Comparison of ENCODE assay signal across 34 cellular contexts in genomic region chr19:33227870-33228599, GRCh38. TPM values are rescaled to one million over a fixed set of nuclear protein-coding genes. Genes with fewer than 3 reads are reported as not detected.
"Had no signal": no experiment of that assay in that cellular context is flagged by ENCODE, and none has a peak within 500 bp of the region (broad histone marks: within the 10 kb centered on the region; RNA-seq: fewer than 3 reads in every experiment).

No MANE protein-coding gene starts in this region.

- H3K36me3 ChIP-seq: ascending aorta, cardiac muscle cell, Peyer's patch had no signal

- H3K4me3 ChIP-seq: ascending aorta, cardiac muscle cell, Peyer's patch had no signal

- H3K4me3 Mint-ChIP-seq: activated CD4-positive, alpha-beta T cell treated with anti-CD3 and anti-CD28 coated beads, Interleukin-2, amount 10 ng/mL, durations not matched to agents 7 days and 5 days; activated CD8-positive, alpha-beta T cell treated with anti-CD3 and anti-CD28 coated beads, Interleukin-2, amount 10 ng/mL, durations not matched to agents 7 days and 5 days; activated naive CD4-positive, alpha-beta T cell treated with anti-CD3 and anti-CD28 coated beads, Interleukin-2, amount 50 U/mL, for 24 hours; activated naive CD8-positive, alpha-beta T cell treated with anti-CD3 and anti-CD28 coated beads, Interleukin-2, amount 10 ng/mL, durations not matched to agents 7 days and 5 days; central memory CD8-positive, alpha-beta T cell had no signal

- H3K27ac ChIP-seq: ascending aorta, cardiac muscle cell, Peyer's patch, VCaP had no signal

- ATAC-seq: activated CD8-positive, alpha-beta T cell treated with anti-CD3 and anti-CD28 coated beads, Interleukin-2, amount 10 ng/mL, durations not matched to agents 7 days and 5 days; PC-3; SK-N-SH treated with all-trans-retinoic acid at 6 μM for 48 hours had no signal

- H3K27ac Mint-ChIP-seq: activated CD4-positive, alpha-beta T cell treated with anti-CD3 and anti-CD28 coated beads, Interleukin-2, amount 10 ng/mL, durations not matched to agents 7 days and 5 days; activated CD8-positive, alpha-beta T cell treated with anti-CD3 and anti-CD28 coated beads, Interleukin-2, amount 10 ng/mL, durations not matched to agents 7 days and 5 days; activated naive CD4-positive, alpha-beta T cell treated with anti-CD3 and anti-CD28 coated beads, Interleukin-2, amount 50 U/mL, for 24 hours; activated naive CD8-positive, alpha-beta T cell treated with anti-CD3 and anti-CD28 coated beads, Interleukin-2, amount 10 ng/mL, durations not matched to agents 7 days and 5 days; activated T-cell treated with anti-CD3 and anti-CD28 coated beads, Interleukin-2, amount 50 U/mL, for 24 hours; activated T-helper 2 cell treated with anti-CD3 and anti-CD28 coated beads, Interferon-gamma antibody, Interleukin-2, Interleukin-4, amounts not matched to agents 10 μg/mL and 5 μg/mL and 100 μg/mL, durations not matched to agents 14 hours and 24 hours and 36 hours had no signal

- DNase-seq: activated CD4-positive, alpha-beta T cell treated with anti-CD3 and anti-CD28 coated beads, Interleukin-2, amount 10 ng/mL, durations not matched to agents 7 days and 5 days; activated CD4-positive, alpha-beta T cell treated with anti-CD3 and anti-CD28 coated beads, Interleukin-2, amount 50 U/mL, for 48 hours; activated CD4-positive, CD25-positive, alpha-beta regulatory T cell; activated CD8-positive, alpha-beta T cell treated with anti-CD3 and anti-CD28 coated beads, Interleukin-2, amount 10 ng/mL, durations not matched to agents 7 days and 5 days; activated gamma-delta T cell; activated naive CD4-positive, alpha-beta T cell treated with Interleukin-2 at 50 U/mL for 16 hours; activated naive CD8-positive, alpha-beta T cell treated with anti-CD3 and anti-CD28 coated beads, Interleukin-2, amount 10 ng/mL, durations not matched to agents 7 days and 5 days; activated T-cell treated with anti-CD3 and anti-CD28 coated beads, Interleukin-2, amount 50 U/mL, for 24 hours; amygdala; Kasumi-1; KG1; MM.1S; NCI-H1092; NCI-H1436 treated with DMSO at 0.1 percent for 48 hours; NCI-H1694 treated with DMSO at 0.1 percent for 48 hours; NCI-H2029; NCI-H345; NCI-H524 treated with DMSO at 0.1 percent for 48 hours; PC-3; Peyer's patch; RPMI8226; SIG-M5; T-helper 1 cell; T-helper 2 cell; T-helper 9 cell had no signal

- H3K4me1 ChIP-seq: ascending aorta had no signal

RNA-seq across cellular contexts. Expression of gene SLC7A10, which starts 2.4 kb away (rescaled TPM):
- total RNA-seq: activated CD4-positive, alpha-beta T cell treated with anti-CD3 and anti-CD28 coated beads, Interleukin-2, amount 10 ng/mL, durations not matched to agents 7 days and 5 days; activated CD8-positive, alpha-beta T cell treated with anti-CD3 and anti-CD28 coated beads, Interleukin-2, amount 10 ng/mL, durations not matched to agents 7 days and 5 days; activated naive CD8-positive, alpha-beta T cell treated with anti-CD3 and anti-CD28 coated beads, Interleukin-2, amount 10 ng/mL, durations not matched to agents 7 days and 5 days; activated T-helper 2 cell treated with anti-CD3 and anti-CD28 coated beads, Interferon-gamma antibody, Interleukin-2, Interleukin-4, amounts not matched to agents 10 μg/mL and 5 μg/mL and 100 μg/mL, durations not matched to agents 14 hours and 24 hours and 36 hours; ascending aorta; cardiac muscle cell; NCI-H460; PC-3; Peyer's patch; SK-MEL-5 had no signal
- polyA plus RNA-seq: cardiac muscle cell had no signal

RNA-seq across cellular contexts. Expression of gene LRP3, which starts 33.9 kb away (rescaled TPM):
- total RNA-seq: activated CD8-positive, alpha-beta T cell treated with anti-CD3 and anti-CD28 coated beads, Interleukin-2, amount 10 ng/mL, durations not matched to agents 7 days and 5 days had no signal
